8 cellular contexts compared by ENCODE assay signal in genomic region chr11:33970984-33971466, GRCh38.
A peak's percentile ranks its signal among the peaks of the same experiment; 100 is the strongest.
DNase-seq lines count a peak whose midpoint lies in the region; ATAC-seq and TF ChIP-seq lines count a peak whose summit lies in the region.

No MANE protein-coding gene starts in this region.

- H3K9ac ChIP-seq in Loucy (ENCODE audit: low read depth, low read length, poor library complexity, severe bottlenecking): no peak overlapping the region

- H3K4me2 ChIP-seq in Loucy (ENCODE audit: low read depth, low read length, poor library complexity, severe bottlenecking): no peak overlapping the region

- H4K20me1 ChIP-seq in Loucy (ENCODE audit: insufficient read depth, low read length, poor library complexity, severe bottlenecking): no peaks in the 10 kb centered on the region

- H3K36me3 ChIP-seq in Loucy (ENCODE audit: insufficient read depth, low read length): no peaks in the 10 kb centered on the region
- no peaks in the 10 kb centered on the region for H3K36me3 ChIP-seq in RWPE2 (ENCODE audit: low read depth)

- DNase-seq in Ammon's horn (ENCODE audit: low spot score) (peak; percentile 81), GM13976 (ENCODE audit: low spot score) (peak; percentile 79), RWPE2 (ENCODE audit: low spot score) (no peak), erythroblast (lab: John Stamatoyannopoulos, UW) (peak; percentile 82 to 86), midbrain (lab: John Stamatoyannopoulos, UW) (peak; percentile 50)
- DNase-seq in activated CD4-positive, CD25-positive, alpha-beta regulatory T cell (lab: John Stamatoyannopoulos, UW): no peak

- no peak for TF ChIP-seq POLR2A in erythroblast (IDR thresholded peaks at IDR 0.05; ENCODE audit: low read length)

- H3K9me3 ChIP-seq in Loucy (ENCODE audit: insufficient read depth, low read depth, low read length): no peaks in the 10 kb centered on the region
- no peaks in the 10 kb centered on the region for H3K9me3 ChIP-seq in RWPE2 (ENCODE audit: severe bottlenecking)

- no peaks in the 10 kb centered on the region for H3K79me2 ChIP-seq in Loucy (ENCODE audit: insufficient read depth, low read length)

- no peak overlapping the region for H2AFZ ChIP-seq in Loucy (ENCODE audit: low read length)

- H3K4me3 ChIP-seq in Loucy (ENCODE audit: low read length, poor library complexity, severe bottlenecking): no peak overlapping the region
- no peak overlapping the region for H3K4me3 ChIP-seq in RWPE2 (ENCODE audit: severe bottlenecking)

- H3F3A ChIP-seq in Loucy (ENCODE audit: low read depth): no peaks in the 10 kb centered on the region

- no peak overlapping the region for H3K27ac ChIP-seq in RWPE2 (ENCODE audit: poor library complexity, severe bottlenecking)

- peak; percentile 80 for ATAC-seq in RWPE2 (ENCODE audit: low read depth)
- no peak for ATAC-seq in HG03460 (IDR thresholded peaks at IDR 0.05; ENCODE audit: unreplicated experiment)

- no peaks in the 10 kb centered on the region for H3K4me1 ChIP-seq in Loucy (ENCODE audit: insufficient read depth, low read length, poor library complexity, severe bottlenecking)
- no peaks in the 10 kb centered on the region for H3K4me1 ChIP-seq in RWPE2 (ENCODE audit: insufficient read depth, poor library complexity, severe bottlenecking)

- in situ Hi-C loops in GM13976 (cut with MboI; ENCODE audit: low sequenced_read_pairs, unreplicated experiment): loop anchor here (5.0 kb wide), 1 partner anchor 114 kb away; no protein-coding TSS in a partner anchor

- H3K9me2 ChIP-seq in Loucy (replicated peaks; ENCODE audit: low read depth, low read length): no peaks in the 10 kb centered on the region

- peak; percentile 52 for TF ChIP-seq CTCF in GM13976 (IDR thresholded peaks at IDR 0.05; ENCODE audit: borderline replicate concordance, control extremely low read depth, extremely low read depth, insufficient read depth, missing control alignments)
- TF ChIP-seq CTCF in Loucy (conservative IDR thresholded peaks at IDR 0.05; ENCODE audit: low read length): peak; percentile 92
- peak; percentile 72 for TF ChIP-seq CTCF in RWPE2 (IDR thresholded peaks at IDR 0.05; ENCODE audit: poor library complexity, severe bottlenecking)

- H3K27me3 ChIP-seq in Loucy (ENCODE audit: insufficient read depth, low read length, poor library complexity, severe bottlenecking) (no peaks in the 10 kb centered on the region), RWPE2 (ENCODE audit: insufficient read depth, poor library complexity, severe bottlenecking) (no peaks in the 10 kb centered on the region)

Comparison
In these comparisons a context has a peak if more than half of its experiments do, and no peak if none do; other contexts are left out.
1. DNase-seq: peak in Ammon's horn (single experiment), GM13976 (single experiment), erythroblast (2 of 2) and midbrain (single experiment); none in RWPE2 (single experiment) and activated CD4-positive, CD25-positive, alpha-beta regulatory T cell (0 of 4).
2. Peak in every context shown above with its lines, with median percentiles within 50 percentile points of each other: CTCF ChIP-seq.